ENCODE assay signal across 29 cellular contexts in the genomic region with DNA sequence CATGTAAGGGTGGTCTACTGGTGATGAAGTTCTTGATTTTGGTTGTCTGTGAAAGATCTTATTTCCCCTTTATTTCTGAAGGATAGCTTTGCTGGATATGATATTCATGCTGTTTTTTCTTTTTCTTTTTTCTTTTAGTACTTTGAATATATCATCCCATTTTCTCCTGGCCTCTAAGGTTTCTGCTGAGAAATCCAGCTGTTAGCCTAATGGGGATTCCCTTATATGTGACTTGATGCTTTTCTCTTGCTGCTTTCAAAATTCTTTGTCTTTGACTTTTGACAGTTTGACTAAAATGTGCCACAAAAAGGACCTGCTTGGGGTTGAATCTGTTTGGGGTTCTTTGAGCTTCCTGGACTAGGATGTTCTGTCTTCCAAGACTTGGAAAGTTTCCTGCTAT.
"Had no signal": no experiment of that assay in that cellular context is flagged by ENCODE, and none has a peak within 500 bp of the region (broad histone marks: within the 10 kb centered on the region; RNA-seq: fewer than 3 reads in every experiment).

No MANE protein-coding gene starts in this region.

- ATAC-seq: Panc1 had no signal

- H3K4me1 ChIP-seq: SJSA1 had no signal

- DNase-seq: KG1, NCI-H1048, NCI-H1092 treated with DMSO at 0.1 percent for 48 hours, NCI-H1105 treated with DMSO at 0.1 percent for 48 hours, NCI-H1417, NCI-H1436, NCI-H146, NCI-H1694, NCI-H187, NCI-H1930, NCI-H2029 treated with DMSO at 0.1 percent for 48 hours, NCI-H2081 treated with DMSO at 0.1 percent for 48 hours, NCI-H2107, NCI-H2171, NCI-H226, NCI-H446 treated with DMSO at 0.1 percent for 48 hours, NCI-H510A, NCI-H524, NCI-H526, NCI-H69, NCI-H748 treated with DMSO at 0.1 percent for 48 hours, NCI-H82, PC-9, Right ventricle myocardium superior, SHP77 treated with DMSO at 0.1 percent for 48 hours, SK-N-SH, SW 1271 had no signal

- H3K27ac ChIP-seq: PC-9, SJSA1 had no signal

- H3K4me2 ChIP-seq: PC-9, SK-N-SH had no signal

- H3K9ac ChIP-seq: SK-N-SH had no signal

- H2AFZ ChIP-seq: PC-9 had no signal

- H3K4me3 ChIP-seq: PC-9, SJSA1 had no signal

- H3K27me3 ChIP-seq: SJSA1 had no signal
